Comparison of ENCODE assay signal across 24 cellular contexts in genomic region chr4:148649669-148650331, GRCh38.
DNase-seq lines count a peak whose midpoint lies in the region; ATAC-seq and TF ChIP-seq lines count a peak whose summit lies in the region.
"Had no signal": no experiment of that assay in that cellular context is flagged by ENCODE, and none has a peak within 500 bp of the region (broad histone marks: within the 10 kb centered on the region; RNA-seq: fewer than 3 reads in every experiment).

No MANE protein-coding gene starts in this region.

- H2BK120ac ChIP-seq in IMR-90 (ENCODE audit: low read depth, low read length): no peak overlapping the region

- H2AK9ac ChIP-seq in IMR-90 (replicated peaks; ENCODE audit: low read depth, low read length, poor library complexity): no peak overlapping the region

- H2AFZ ChIP-seq in IMR-90 (replicated peaks; ENCODE audit: low read length, poor library complexity): no peak overlapping the region

- no peak for TF ChIP-seq CTCF in IMR-90 (conservative IDR thresholded peaks at IDR 0.05; ENCODE audit: low read depth, low read length)
- no peak for TF ChIP-seq CTCF in astrocyte of the spinal cord (IDR thresholded peaks at IDR 0.05; ENCODE audit: low read depth, low read length)
- TF ChIP-seq CTCF in lower lobe of right lung (IDR thresholded peaks at IDR 0.05): no peak

- H3K18ac ChIP-seq in IMR-90 (ENCODE audit: low read depth, low read length): no peak overlapping the region

- no peaks in the 10 kb centered on the region for H4K20me1 ChIP-seq in IMR-90 (ENCODE audit: insufficient read depth, low read length)

- H3K14ac ChIP-seq in IMR-90 (replicated peaks; ENCODE audit: low read depth, low read length): no peak overlapping the region

- H3K9me3 ChIP-seq in IMR-90 (ENCODE audit: control insufficient read depth, insufficient read depth, low read length): no peaks in the 10 kb centered on the region
- no peaks in the 10 kb centered on the region for H3K9me3 ChIP-seq in lower lobe of right lung
- H3K9me3 ChIP-seq: BE2C, Caco-2, esophagus muscularis mucosa, heart left ventricle, prostate gland, SK-N-SH had no signal

- H3K79me1 ChIP-seq in IMR-90 (ENCODE audit: low read depth in 1 of 2, low read length in 2 of 2): no peaks in the 10 kb centered on the region

- H2AK5ac ChIP-seq in IMR-90 (ENCODE audit: low read depth, low read length): no peak overlapping the region

- CTCF ChIA-PET in IMR-90 (lab: Yijun Ruan, JAX): no interaction called here
- CTCF ChIA-PET in activated CD4-positive, alpha-beta memory T cell treated with anti-CD3 and anti-CD28 coated beads, Interleukin-2, amount 10 ng/mL, durations not matched to agents 7 days and 5 days (lab: Charles Lee): no interaction called here

- no peak for TF ChIP-seq POLR2A in IMR-90 (IDR thresholded peaks at IDR 0.05; ENCODE audit: low read depth, low read length)

- H3K36me3 ChIP-seq in IMR-90 (ENCODE audit: control insufficient read depth, insufficient read depth, low read length) (no peaks in the 10 kb centered on the region), lower lobe of right lung (no peaks in the 10 kb centered on the region)
- H3K36me3 ChIP-seq: BE2C, esophagus muscularis mucosa, heart left ventricle, prostate gland had no signal

- no peaks in the 10 kb centered on the region for H3K36me3 Mint-ChIP-seq in activated CD4-positive, alpha-beta memory T cell treated with anti-CD3 and anti-CD28 coated beads, Interleukin-2, amount 10 ng/mL, durations not matched to agents 7 days and 5 days (ENCODE audit: low read depth)
- H3K36me3 Mint-ChIP-seq: activated naive CD8-positive, alpha-beta T cell treated with anti-CD3 and anti-CD28 coated beads, Interleukin-2, amount 10 ng/mL, durations not matched to agents 7 days and 5 days had no signal

- intact Hi-C loops in IMR-90 (cut with micrococcal nuclease) (no loop called here), lower lobe of right lung (cut with DNase I) (no loop called here)

- no peak overlapping the region for H3K27ac ChIP-seq in IMR-90 (ENCODE audit: insufficient read depth, low read length)
- no peak overlapping the region for H3K27ac ChIP-seq in lower lobe of right lung
- H3K27ac ChIP-seq: esophagus muscularis mucosa, heart left ventricle, prostate gland had no signal

- no CpG with 5 or more reads among the region's 1 CpG for WGBS in IMR-90 (ENCODE audit: extremely low coverage in 2 of 2, insufficient read length in 1 of 2), 2 experiments

- no peak overlapping the region for H3K4ac ChIP-seq in IMR-90 (ENCODE audit: low read depth, low read length)

- H2BK5ac ChIP-seq in IMR-90 (ENCODE audit: low read depth, low read length, poor library complexity, severe bottlenecking): no peak overlapping the region

- no peaks in the 10 kb centered on the region for H3K27me3 Mint-ChIP-seq in activated CD4-positive, alpha-beta memory T cell treated with anti-CD3 and anti-CD28 coated beads, Interleukin-2, amount 10 ng/mL, durations not matched to agents 7 days and 5 days
- H3K27me3 Mint-ChIP-seq: activated naive CD8-positive, alpha-beta T cell treated with anti-CD3 and anti-CD28 coated beads, Interleukin-2, amount 10 ng/mL, durations not matched to agents 7 days and 5 days had no signal

- ATAC-seq in IMR-90 (ENCODE audit: low read depth) (peak; percentile 71), lower lobe of right lung (no peak)
- ATAC-seq: HCT116, heart left ventricle, Panc1 had no signal

- H3K4me1 Mint-ChIP-seq in activated CD4-positive, alpha-beta memory T cell treated with anti-CD3 and anti-CD28 coated beads, Interleukin-2, amount 10 ng/mL, durations not matched to agents 7 days and 5 days: peaks cover 2% of the 10 kb centered on the region
- H3K4me1 Mint-ChIP-seq: activated naive CD8-positive, alpha-beta T cell treated with anti-CD3 and anti-CD28 coated beads, Interleukin-2, amount 10 ng/mL, durations not matched to agents 7 days and 5 days; nephron had no signal

- H3K4me2 ChIP-seq in IMR-90 (ENCODE audit: low read depth, low read length): no peak overlapping the region
- H3K4me2 ChIP-seq: SK-N-SH had no signal

- H3K27me3 ChIP-seq in IMR-90 (ENCODE audit: control insufficient read depth, insufficient read depth, low read length) (no peaks in the 10 kb centered on the region), lower lobe of right lung (ENCODE audit: low read depth) (no peaks in the 10 kb centered on the region)
- H3K27me3 ChIP-seq: BE2C, esophagus muscularis mucosa, heart left ventricle had no signal

- POLR2A ChIA-PET in IMR-90 (lab: Charles Lee; ENCODE audit: unreplicated experiment): no interaction called here
- POLR2A ChIA-PET in activated CD4-positive, alpha-beta memory T cell treated with anti-CD3 and anti-CD28 coated beads, Interleukin-2, amount 10 ng/mL, durations not matched to agents 7 days and 5 days (lab: Charles Lee): no interaction called here

- no peak overlapping the region for H3K23ac ChIP-seq in IMR-90 (ENCODE audit: low read depth, low read length)

- H3K4me3 ChIP-seq in IMR-90 (ENCODE audit: insufficient read depth, low read depth, low read length): no peak overlapping the region
- no peak overlapping the region for H3K4me3 ChIP-seq in astrocyte of the spinal cord (ENCODE audit: low read depth, low read length)
- no peak overlapping the region for H3K4me3 ChIP-seq in lower lobe of right lung
- H3K4me3 ChIP-seq: esophagus muscularis mucosa, heart left ventricle, prostate gland had no signal

- no peak overlapping the region for H2BK20ac ChIP-seq in IMR-90 (ENCODE audit: low read depth, low read length)

- in situ Hi-C loops in IMR-90 (cut with MboI; ENCODE audit: low sequenced_read_pairs): no loop called here
- in situ Hi-C loops in astrocyte of the spinal cord (cut with HindIII; ENCODE audit: low sequenced_read_pairs): no loop called here

- H4K91ac ChIP-seq in IMR-90 (ENCODE audit: insufficient read depth, low read depth, low read length): no peak overlapping the region

- H3K4me3 Mint-ChIP-seq in activated CD4-positive, alpha-beta memory T cell treated with anti-CD3 and anti-CD28 coated beads, Interleukin-2, amount 10 ng/mL, durations not matched to agents 7 days and 5 days: no peak overlapping the region
- H3K4me3 Mint-ChIP-seq: activated naive CD8-positive, alpha-beta T cell treated with anti-CD3 and anti-CD28 coated beads, Interleukin-2, amount 10 ng/mL, durations not matched to agents 7 days and 5 days; nephron had no signal

- BruUV-seq in IMR-90 (replicated peaks; lab: Mats Ljungman, UMichigan): no TSS peak

- no peaks in the 10 kb centered on the region for H3K9me1 ChIP-seq in IMR-90 (ENCODE audit: insufficient read depth, low read length)

- dilution Hi-C loops in IMR-90 (cut with HindIII; ENCODE audit: low sequenced_read_pairs, unreplicated experiment): no loop called here

- no peak for TF ChIP-seq RAD21 in IMR-90 (IDR thresholded peaks at IDR 0.05; ENCODE audit: low read length)

- H3K4me1 ChIP-seq in IMR-90 (ENCODE audit: control insufficient read depth, insufficient read depth, low read length) (no peaks in the 10 kb centered on the region), lower lobe of right lung (no peaks in the 10 kb centered on the region)
- H3K4me1 ChIP-seq: BE2C, esophagus muscularis mucosa, heart left ventricle, prostate gland had no signal

- H3K9me3 Mint-ChIP-seq in activated CD4-positive, alpha-beta memory T cell treated with anti-CD3 and anti-CD28 coated beads, Interleukin-2, amount 10 ng/mL, durations not matched to agents 7 days and 5 days: no peaks in the 10 kb centered on the region
- H3K9me3 Mint-ChIP-seq: activated naive CD8-positive, alpha-beta T cell treated with anti-CD3 and anti-CD28 coated beads, Interleukin-2, amount 10 ng/mL, durations not matched to agents 7 days and 5 days; nephron had no signal

- peak; percentile 58 for DNase-seq in ELR (ENCODE audit: low read depth)
- peak; percentile 49 for DNase-seq in IMR-90
- DNase-seq in astrocyte of the spinal cord (ENCODE audit: low read depth, low spot score): peak; percentile 2
- DNase-seq in kidney glomerular epithelial cell (lab: John Stamatoyannopoulos, UW): peak; percentile 10
- no peak for DNase-seq in central memory CD4-positive, alpha-beta T cell
- DNase-seq in NCI-H446 treated with DMSO at 0.1 percent for 48 hours (lab: John Stamatoyannopoulos, UW): no peak
- no peak for DNase-seq in lower lobe of right lung
- DNase-seq in activated CD4-positive, alpha-beta memory T cell treated with anti-CD3 and anti-CD28 coated beads, Interleukin-2, amount 10 ng/mL, durations not matched to agents 7 days and 5 days: no peak
- DNase-seq: activated naive CD8-positive, alpha-beta T cell treated with anti-CD3 and anti-CD28 coated beads, Interleukin-2, amount 10 ng/mL, durations not matched to agents 7 days and 5 days; BE2C; Caco-2; heart left ventricle; islet precursor cell; mesenchymal stem cell; NCI-H1092; NCI-H69; SK-N-SH; stimulated activated CD4-positive, alpha-beta T cell treated with anti-CD3 and anti-CD28 coated beads, Interleukin-4, amount 100 ng/mL, for 4 hours; T1000 had no signal

- no peak overlapping the region for H3K56ac ChIP-seq in IMR-90 (ENCODE audit: extremely low read depth, insufficient read depth, low read length)

- H4K8ac ChIP-seq in IMR-90 (ENCODE audit: low read depth in 2 of 2, low read length in 2 of 2): no peak overlapping the region

- no peak overlapping the region for H4K5ac ChIP-seq in IMR-90 (ENCODE audit: low read depth, low read length)

- H3K27ac Mint-ChIP-seq in activated CD4-positive, alpha-beta memory T cell treated with anti-CD3 and anti-CD28 coated beads, Interleukin-2, amount 10 ng/mL, durations not matched to agents 7 days and 5 days: no peak overlapping the region
- H3K27ac Mint-ChIP-seq: activated naive CD8-positive, alpha-beta T cell treated with anti-CD3 and anti-CD28 coated beads, Interleukin-2, amount 10 ng/mL, durations not matched to agents 7 days and 5 days; nephron had no signal

- H3K9ac ChIP-seq in IMR-90 (ENCODE audit: low read depth, low read length): no peak overlapping the region
- H3K9ac ChIP-seq: SK-N-SH had no signal

- no peak overlapping the region for H2BK15ac ChIP-seq in IMR-90 (ENCODE audit: low read depth, low read length)

TF ChIP-seq in IMR-90, 13 proteins besides CTCF, POLR2A, EP300 and RAD21:
- TF ChIP-seq USF2 (IDR thresholded peaks at IDR 0.05; ENCODE audit: low read depth, low read length) (no peak), MAZ (IDR thresholded peaks at IDR 0.05; ENCODE audit: borderline replicate concordance, low read depth, low read length) (no peak), CEBPB (IDR thresholded peaks at IDR 0.05; ENCODE audit: low read depth, low read length) (0 out of 2 replicates have a peak, but pooled peaks have one; percentile 44)
TF ChIP-seq in IMR-90: peak in this region for 1.

Comparison
In these comparisons a context has a peak if more than half of its experiments do, and no peak if none do; other contexts are left out.
1. DNase-seq: peak in ELR (single experiment), IMR-90 (single experiment), astrocyte of the spinal cord (single experiment) and kidney glomerular epithelial cell (single experiment); none in central memory CD4-positive, alpha-beta T cell (single experiment), NCI-H446 treated with DMSO at 0.1 percent for 48 hours (single experiment), lower lobe of right lung (single experiment) and activated CD4-positive, alpha-beta memory T cell treated with anti-CD3 and anti-CD28 coated beads, Interleukin-2, amount 10 ng/mL, durations not matched to agents 7 days and 5 days (single experiment).